Comparison of ENCODE assay signal across 8 cellular contexts in the genomic region with DNA sequence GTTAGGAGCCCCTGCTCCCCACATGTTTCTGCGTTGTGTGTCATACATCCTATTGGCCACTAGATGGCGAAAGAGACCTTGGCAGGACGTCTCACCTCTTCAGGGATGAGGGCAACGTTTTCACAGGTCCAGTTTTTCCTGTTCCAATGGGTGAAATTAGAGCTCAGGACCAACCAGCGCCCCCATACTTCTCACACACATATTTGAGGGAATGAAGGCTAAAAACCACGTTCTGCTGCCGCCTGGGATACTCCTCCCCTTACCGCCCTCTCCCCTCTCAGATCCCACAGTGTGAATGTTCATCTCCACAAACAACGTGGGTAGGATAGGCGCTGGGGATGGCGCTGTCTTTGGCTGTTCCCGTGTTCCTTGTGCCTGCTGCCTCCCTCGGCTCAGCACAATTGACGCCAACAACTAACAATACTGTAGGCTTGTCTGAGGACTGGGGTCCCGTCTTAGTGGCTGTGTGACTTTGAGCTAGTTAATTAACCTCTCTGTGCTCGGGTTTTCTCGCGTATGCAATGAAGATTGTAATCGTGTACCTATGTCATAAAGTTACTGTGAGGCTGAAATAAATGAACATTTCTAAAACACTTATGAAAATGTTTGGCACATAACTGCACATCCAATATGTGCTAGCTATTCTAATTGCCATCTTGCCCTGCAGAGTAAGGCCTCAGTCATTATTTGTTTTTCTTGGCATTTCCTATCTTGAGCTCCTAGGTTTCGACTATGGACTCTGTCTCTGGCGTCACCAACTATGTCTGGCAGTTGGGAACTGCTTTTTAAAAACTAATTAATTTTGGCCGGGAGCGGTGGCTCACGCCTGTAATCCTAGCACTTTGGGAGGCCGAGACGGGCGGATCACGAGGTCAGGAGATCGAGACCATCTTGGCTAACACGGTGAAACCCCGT.
DNase-seq lines count a peak whose midpoint lies in the region; ATAC-seq and TF ChIP-seq lines count a peak whose summit lies in the region.

No MANE protein-coding gene starts in this region.

- no peaks in the 10 kb centered on the region for H3K4me1 Mint-ChIP-seq in memory B cell

- H4K20me1 ChIP-seq in GM23248 (ENCODE audit: insufficient read depth) (no peaks in the 10 kb centered on the region), MM.1S (ENCODE audit: insufficient read depth, low read length) (no peaks in the 10 kb centered on the region)

- no peaks in the 10 kb centered on the region for H3K36me3 ChIP-seq in GM23248 (ENCODE audit: low read depth)
- no peaks in the 10 kb centered on the region for H3K36me3 ChIP-seq in MM.1S (replicated peaks; ENCODE audit: insufficient read depth, low read length)

- H2AFZ ChIP-seq in GM23248 (no peak overlapping the region), MM.1S (ENCODE audit: low read length) (peak overlapping the region; percentile 87)

- H3K79me2 ChIP-seq in GM23248 (ENCODE audit: insufficient read depth) = no peaks in the 10 kb centered on the region
- H3K79me2 ChIP-seq in MM.1S (ENCODE audit: low read length) = no peaks in the 10 kb centered on the region

- TF ChIP-seq CTCF in MM.1S (IDR thresholded peaks at IDR 0.05; ENCODE audit: low read length) (peak; percentile 87), dorsolateral prefrontal cortex (IDR thresholded peaks at IDR 0.05 in 54 of 56, conservative IDR thresholded peaks at IDR 0.05 in 2 of 56; ENCODE audit: low read depth in 1 of 56, partially characterized antibody in 56 of 56) (peak in 55 of 56 donors; percentile 51 to 92 (median 83))

- intact Hi-C loops in dorsolateral prefrontal cortex (cut with DNase I) = loop anchor here (5.0 to 10.0 kb wide), 4 partner anchors 164 to 793 kb away; a partner anchor contains a TSS

- no peaks in the 10 kb centered on the region for H3K9me3 Mint-ChIP-seq in memory B cell

- H3K4me3 Mint-ChIP-seq in memory B cell = no peak overlapping the region

- no peak overlapping the region for H3K27ac ChIP-seq in GM23248
- H3K27ac ChIP-seq in MM.1S (ENCODE audit: low read length) = no peak overlapping the region
- H3K27ac ChIP-seq in dorsolateral prefrontal cortex = no peak overlapping the region

- H3K27me3 ChIP-seq in GM23248 (replicated peaks; ENCODE audit: insufficient read depth) (no peaks in the 10 kb centered on the region), MM.1S (replicated peaks; ENCODE audit: insufficient read depth, low read length) (no peaks in the 10 kb centered on the region), dorsolateral prefrontal cortex (peaks cover 0 to 71% (median 26%) of the 10 kb centered on the region in 45 donors)

- H3K9me3 ChIP-seq in GM23248 (ENCODE audit: low read depth) (no peaks in the 10 kb centered on the region), MM.1S (replicated peaks; ENCODE audit: insufficient read depth, low read length) (no peaks in the 10 kb centered on the region)

- DNase-seq in stimulated activated CD4-positive, alpha-beta T cell treated with anti-CD3 and anti-CD28 coated beads, Interleukin-15, amount 100 ng/mL, for 24 hours = peak; percentile 14
- DNase-seq in stimulated activated CD4-positive, alpha-beta T cell treated with anti-CD3 and anti-CD28 coated beads, Interleukin-4, amount 100 ng/mL, for 1 hour = no peak
- DNase-seq in GM23248 = peak; percentile 46
- peak; percentile 46 for DNase-seq in MM.1S
- DNase-seq in T follicular helper cell (ENCODE audit: low read depth) = peak; percentile 18
- peak in 1 of 10 donors; percentile 48 for DNase-seq in dorsolateral prefrontal cortex
- peak; percentile 29 to 46 for DNase-seq in memory B cell (ENCODE audit: low spot score in 2 of 2)

- no peak overlapping the region for H3K4me3 ChIP-seq in GM23248
- H3K4me3 ChIP-seq in MM.1S (ENCODE audit: low read length) = peak overlapping the region; percentile 33; the same call in 1 of the 2 replicates
- H3K4me3 ChIP-seq in dorsolateral prefrontal cortex = peak overlapping the region in 1 of 59 donors; percentile 6

- WGBS in GM23248 (ENCODE audit: low coverage in 1 of 2, low lambda C conversion rate in 2 of 2, missing lambda C conversion rate in 2 of 2), 2 experiments = 26 to 42% methylated on average over 18 to 24 of the region's 31 CpGs

- H3K9ac ChIP-seq in GM23248 (no peak overlapping the region), MM.1S (ENCODE audit: low read length) (peak overlapping the region; percentile 31; the same call in 1 of the 2 replicates)

- in situ Hi-C loops in GM23248 (cut with MboI) = loop anchor here (25.0 kb wide), 1 partner anchor 771 kb away; no protein-coding TSS in a partner anchor

- no peak overlapping the region for H3K27ac Mint-ChIP-seq in memory B cell

- H3F3A ChIP-seq in GM23248 (ENCODE audit: insufficient read depth) (no peaks in the 10 kb centered on the region), MM.1S (ENCODE audit: insufficient read depth, low read length) (no peaks in the 10 kb centered on the region)

- ATAC-seq in memory B cell (ENCODE audit: low read depth) (peak; percentile 58), GM21515 (IDR thresholded peaks at IDR 0.05; ENCODE audit: unreplicated experiment) (no peak)

- H3K4me2 ChIP-seq in GM23248 (ENCODE audit: unreplicated experiment) = no peak overlapping the region
- H3K4me2 ChIP-seq in MM.1S (ENCODE audit: low read depth, low read length) = peak overlapping the region; percentile 56; the same call in 1 of the 2 replicates

- no peaks in the 10 kb centered on the region for H3K4me1 ChIP-seq in GM23248 (ENCODE audit: insufficient read depth)
- H3K4me1 ChIP-seq in MM.1S (ENCODE audit: low read length) = 0 out of 2 replicates have a peak, but pooled peaks cover 3% of the 10 kb centered on the region

- H3K9me2 ChIP-seq in GM23248 (ENCODE audit: insufficient read depth) (no peaks in the 10 kb centered on the region), MM.1S (replicated peaks; ENCODE audit: insufficient read depth, low read length) (no peaks in the 10 kb centered on the region)

- H3K27me3 Mint-ChIP-seq in memory B cell = no peaks in the 10 kb centered on the region

- no peaks in the 10 kb centered on the region for H3K36me3 Mint-ChIP-seq in memory B cell
